ENCODE assay signal across 8 cellular contexts in genomic region chr19:45250216-45250831, GRCh38. TPM values are rescaled to one million over a fixed set of nuclear protein-coding genes. Genes with fewer than 3 reads are reported as not detected.
DNase-seq lines count a peak whose midpoint lies in the region; ATAC-seq and TF ChIP-seq lines count a peak whose summit lies in the region.

No MANE protein-coding gene starts in this region.

- H3K4me3 Mint-ChIP-seq in stimulated activated naive CD8-positive, alpha-beta T cell treated with anti-CD3 and anti-CD28 coated beads, Interleukin-15, Interleukin-2, amounts not matched to agents 100 ng/mL and 50 ng/mL, for 24 hours = peak overlapping the region; percentile 84
- peak overlapping the region; percentile 75 for H3K4me3 Mint-ChIP-seq in central memory CD8-positive, alpha-beta T cell
- peak overlapping the region; percentile 91 for H3K4me3 Mint-ChIP-seq in mesothelial cell of epicardium

- peak overlapping the region; percentile 59 for H3K27ac Mint-ChIP-seq in stimulated activated naive CD8-positive, alpha-beta T cell treated with anti-CD3 and anti-CD28 coated beads, Interleukin-15, Interleukin-2, amounts not matched to agents 100 ng/mL and 50 ng/mL, for 24 hours
- H3K27ac Mint-ChIP-seq in central memory CD8-positive, alpha-beta T cell (ENCODE audit: low read depth) = peak overlapping the region; percentile 82
- peak overlapping the region; percentile 87 for H3K27ac Mint-ChIP-seq in mesothelial cell of epicardium

- peaks cover 3% of the 10 kb centered on the region for H3K27me3 Mint-ChIP-seq in stimulated activated naive CD8-positive, alpha-beta T cell treated with anti-CD3 and anti-CD28 coated beads, Interleukin-15, Interleukin-2, amounts not matched to agents 100 ng/mL and 50 ng/mL, for 24 hours
- peaks cover 2% of the 10 kb centered on the region for H3K27me3 Mint-ChIP-seq in central memory CD8-positive, alpha-beta T cell
- no peaks in the 10 kb centered on the region for H3K27me3 Mint-ChIP-seq in mesothelial cell of epicardium (ENCODE audit: low read depth)

- H3K9me3 Mint-ChIP-seq in stimulated activated naive CD8-positive, alpha-beta T cell treated with anti-CD3 and anti-CD28 coated beads, Interleukin-15, Interleukin-2, amounts not matched to agents 100 ng/mL and 50 ng/mL, for 24 hours = no peaks in the 10 kb centered on the region
- no peaks in the 10 kb centered on the region for H3K9me3 Mint-ChIP-seq in central memory CD8-positive, alpha-beta T cell
- no peaks in the 10 kb centered on the region for H3K9me3 Mint-ChIP-seq in mesothelial cell of epicardium

- no peak for DNase-seq in stimulated activated naive CD8-positive, alpha-beta T cell treated with anti-CD3 and anti-CD28 coated beads, Interleukin-15, Interleukin-2, amounts not matched to agents 100 U/mL and 50 U/mL, for 24 hours
- no peak for DNase-seq in central memory CD8-positive, alpha-beta T cell (ENCODE audit: low spot score in 2 of 2)
- DNase-seq in mesothelial cell of epicardium (ENCODE audit: low spot score in 2 of 2, unreplicated experiment in 2 of 2) (no peak), SHP77 (lab: John Stamatoyannopoulos, UW) (no peak), SKM-1 treated with dmso at 0.1 percent for 144 hours (lab: John Stamatoyannopoulos, UW; ENCODE audit: unreplicated experiment) (no peak), germinal center (ENCODE audit: low spot score) (no peak)

- peaks cover 31% of the 10 kb centered on the region for H3K4me1 Mint-ChIP-seq in stimulated activated naive CD8-positive, alpha-beta T cell treated with anti-CD3 and anti-CD28 coated beads, Interleukin-15, Interleukin-2, amounts not matched to agents 100 ng/mL and 50 ng/mL, for 24 hours (ENCODE audit: low read depth)
- peaks cover 39% of the 10 kb centered on the region for H3K4me1 Mint-ChIP-seq in central memory CD8-positive, alpha-beta T cell
- H3K4me1 Mint-ChIP-seq in mesothelial cell of epicardium = peaks cover 24% of the 10 kb centered on the region

- H3K36me3 Mint-ChIP-seq in stimulated activated naive CD8-positive, alpha-beta T cell treated with anti-CD3 and anti-CD28 coated beads, Interleukin-15, Interleukin-2, amounts not matched to agents 100 ng/mL and 50 ng/mL, for 24 hours (ENCODE audit: low read depth) = no peaks in the 10 kb centered on the region
- H3K36me3 Mint-ChIP-seq in central memory CD8-positive, alpha-beta T cell (ENCODE audit: insufficient read depth) = peaks cover 4% of the 10 kb centered on the region
- no peaks in the 10 kb centered on the region for H3K36me3 Mint-ChIP-seq in mesothelial cell of epicardium

- no peak for TF ChIP-seq CTCF in mesothelial cell of epicardium (IDR thresholded peaks at IDR 0.05; ENCODE audit: unreplicated experiment)

- no peak for ATAC-seq in stimulated activated naive CD8-positive, alpha-beta T cell treated with anti-CD3 and anti-CD28 coated beads, Interleukin-15, Interleukin-2, amounts not matched to agents 100 U/mL and 50 U/mL, for 24 hours
- ATAC-seq in central memory CD8-positive, alpha-beta T cell (replicated peaks; ENCODE audit: extremely low read depth, poor library complexity, severe bottlenecking) = no peak
- ATAC-seq in GM19328 (IDR thresholded peaks at IDR 0.05; ENCODE audit: unreplicated experiment) = no peak

RNA-seq across cellular contexts. Expression of gene MARK4, which starts 0.7 kb away (rescaled TPM):
- total RNA-seq in mesothelial cell of epicardium = 58.6 to 64.9 TPM (median 63.7 TPM) in 3 replicates

RNA-seq across cellular contexts. Expression of gene EXOC3L2, which starts 5.1 kb away (rescaled TPM):
- total RNA-seq in mesothelial cell of epicardium = 1.4 to 1.7 TPM (median 1.6 TPM) in 3 replicates
